Comparison of ENCODE assay signal across 27 cellular contexts in the genomic region with DNA sequence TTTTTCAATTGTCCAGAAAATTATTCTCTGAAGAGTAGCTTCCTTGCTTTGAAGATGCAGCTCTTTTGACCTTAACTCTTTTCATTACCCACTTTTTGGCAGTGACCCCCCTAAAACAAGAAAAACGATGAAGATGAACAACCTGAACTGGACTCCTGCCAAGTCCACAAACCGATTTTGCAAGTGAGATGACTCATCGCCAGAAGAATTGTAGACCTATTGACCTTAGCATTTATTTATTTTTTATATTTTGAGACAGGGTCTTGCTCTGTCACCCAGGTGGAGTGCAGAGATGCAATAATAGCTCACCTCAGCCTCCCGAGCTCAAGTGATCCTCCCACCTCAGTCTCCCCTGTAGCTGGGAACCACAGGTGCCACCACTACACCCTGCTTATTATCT.
A peak's percentile ranks its signal among the peaks of the same experiment; 100 is the strongest.
DNase-seq lines count a peak whose midpoint lies in the region; ATAC-seq, FAIRE-seq and TF ChIP-seq lines count a peak whose summit lies in the region.
"Had no signal": no experiment of that assay in that cellular context is flagged by ENCODE, and none has a peak within 500 bp of the region (broad histone marks: within the 10 kb centered on the region; RNA-seq: fewer than 3 reads in every experiment).

No MANE protein-coding gene starts in this region.

- H3K27ac ChIP-seq in A549, result no peak overlapping the region
- H3K27ac ChIP-seq in endodermal cell (ENCODE audit: low read depth, low read length), result no peak overlapping the region
- H3K27ac ChIP-seq: BLaER1, esophagus squamous epithelium, left lung, pancreas had no signal

- CTCF ChIA-PET in A549 (lab: Yijun Ruan, JAX), result interaction anchor here (1.0 kb wide), 2 partner anchors 9 to 11 kb away, joined by 3 read pairs; no protein-coding TSS in a partner anchor

- no peak overlapping the region for H3K9ac ChIP-seq in endodermal cell (ENCODE audit: extremely low read depth, low read length, poor library complexity, severe bottlenecking)
- H3K9ac ChIP-seq: BLaER1, SK-N-SH had no signal

- POLR2A ChIA-PET in A549 (lab: Yijun Ruan, JAX), result no interaction called here

- ATAC-seq in A549, result no peak
- no peak for ATAC-seq in GM18520 (IDR thresholded peaks at IDR 0.05; ENCODE audit: unreplicated experiment)
- ATAC-seq: HCT116, left lung, pancreas, right cardiac atrium had no signal

- peak overlapping the region; percentile 35; the same call in 1 of the 3 replicates for H3K4me2 ChIP-seq in A549
- H3K4me2 ChIP-seq: BLaER1, SK-N-SH had no signal

- no peak overlapping the region for H3K4me3 Mint-ChIP-seq in endodermal cell
- H3K4me3 Mint-ChIP-seq: activated CD4-positive, alpha-beta T cell treated with anti-CD3 and anti-CD28 coated beads, Interleukin-2, amount 10 ng/mL, durations not matched to agents 7 days and 5 days; activated naive CD8-positive, alpha-beta T cell treated with anti-CD3 and anti-CD28 coated beads, Interleukin-2, amount 10 ng/mL, durations not matched to agents 7 days and 5 days; brain; nephron had no signal

- no peak for TF ChIP-seq POLR2A in A549 (IDR thresholded peaks at IDR 0.05; ENCODE audit: low read length)

- peaks cover 7% of the 10 kb centered on the region; the same call in 1 of the 3 replicates for H3K4me1 ChIP-seq in A549
- H3K4me1 ChIP-seq in endodermal cell (ENCODE audit: control insufficient read depth, insufficient read depth, low read length), result peaks cover 4% of the 10 kb centered on the region
- H3K4me1 ChIP-seq: BLaER1, Caco-2, left lung, pancreas had no signal

- no peak overlapping the region for H3K27ac Mint-ChIP-seq in endodermal cell
- H3K27ac Mint-ChIP-seq: activated CD4-positive, alpha-beta T cell treated with anti-CD3 and anti-CD28 coated beads, Interleukin-2, amount 10 ng/mL, durations not matched to agents 7 days and 5 days; activated naive CD8-positive, alpha-beta T cell treated with anti-CD3 and anti-CD28 coated beads, Interleukin-2, amount 10 ng/mL, durations not matched to agents 7 days and 5 days; brain; nephron had no signal

- FAIRE-seq in A549 (lab: Jason Lieb, UNC) (no peak), HTR-8/SVneo (lab: Jason Lieb, UNC) (no peak)
- FAIRE-seq: colon, pancreas, RCC 7860 had no signal

- no peaks in the 10 kb centered on the region for H3K36me3 ChIP-seq in endodermal cell (ENCODE audit: control insufficient read depth, insufficient read depth, low read length)
- H3K36me3 ChIP-seq: BLaER1, esophagus squamous epithelium, left lung, pancreas had no signal

- H3K4me3 ChIP-seq in A549, result no peak overlapping the region
- H3K4me3 ChIP-seq in endodermal cell (ENCODE audit: low read length), result no peak overlapping the region
- H3K4me3 ChIP-seq: BLaER1, esophagus squamous epithelium, left lung, pancreas had no signal

- no peaks in the 10 kb centered on the region for H3K36me3 Mint-ChIP-seq in endodermal cell (ENCODE audit: low read depth)
- H3K36me3 Mint-ChIP-seq: activated naive CD8-positive, alpha-beta T cell treated with anti-CD3 and anti-CD28 coated beads, Interleukin-2, amount 10 ng/mL, durations not matched to agents 7 days and 5 days; brain had no signal

- no peaks in the 10 kb centered on the region for H3K9me3 Mint-ChIP-seq in endodermal cell
- H3K9me3 Mint-ChIP-seq: brain, nephron had no signal

- TF ChIP-seq RAD21 in A549 (conservative IDR thresholded peaks at IDR 0.05 in 1 of 2, IDR thresholded peaks at IDR 0.05 in 1 of 2), result no peak

- DNase-seq in A549 (ENCODE audit: low read depth in 1 of 2, low spot score in 1 of 2) (peak in 1 of 2 experiments; percentile 39), HTR-8/SVneo (ENCODE audit: insufficient read length, low spot score) (peak; percentile 12), SW480 (ENCODE audit: low spot score) (peak; percentile 41), iris pigment epithelial cell (ENCODE audit: low read depth) (peak; percentile 53), endodermal cell (no peak), NCI-H526 treated with DMSO at 0.1 percent for 48 hours (lab: John Stamatoyannopoulos, UW) (no peak)
- DNase-seq in activated CD8-positive, alpha-beta memory T cell treated with anti-CD3 and anti-CD28 coated beads for 24 hours, result no peak
- DNase-seq: activated CD4-positive, alpha-beta T cell treated with anti-CD3 and anti-CD28 coated beads, Interleukin-2, amount 10 ng/mL, durations not matched to agents 7 days and 5 days; activated CD8-positive, alpha-beta memory T cell treated with anti-CD3 and anti-CD28 coated beads, Interleukin-2, amount 50 U/mL, for 48 hours; activated naive CD8-positive, alpha-beta T cell treated with anti-CD3 and anti-CD28 coated beads, Interleukin-2, amount 10 ng/mL, durations not matched to agents 7 days and 5 days; Caco-2; effector memory CD4-positive, alpha-beta T cell; esophagus squamous epithelium; left lung; NCI-H1092 treated with DMSO at 0.1 percent for 48 hours; NCI-H2081 treated with DMSO at 0.1 percent for 48 hours; pancreas; right cardiac atrium; SK-N-SH; stimulated activated CD4-positive, alpha-beta T cell treated with anti-CD3 and anti-CD28 coated beads, Interleukin-15, amount 100 ng/mL, for 24 hours had no signal

- peaks cover 19% of the 10 kb centered on the region for H3K4me1 Mint-ChIP-seq in endodermal cell
- H3K4me1 Mint-ChIP-seq: activated naive CD8-positive, alpha-beta T cell treated with anti-CD3 and anti-CD28 coated beads, Interleukin-2, amount 10 ng/mL, durations not matched to agents 7 days and 5 days; brain; nephron had no signal

- no peak for TF ChIP-seq EP300 in A549 (IDR thresholded peaks at IDR 0.05)

- H3K9me3 ChIP-seq in A549 (no peaks in the 10 kb centered on the region), endodermal cell (ENCODE audit: control insufficient read depth, low read length) (no peaks in the 10 kb centered on the region)
- H3K9me3 ChIP-seq: BLaER1, Caco-2, esophagus squamous epithelium, left lung, pancreas, SK-N-SH had no signal

- H3K27me3 ChIP-seq in endodermal cell (ENCODE audit: control insufficient read depth, insufficient read depth, low read length, poor library complexity, severe bottlenecking), result no peaks in the 10 kb centered on the region
- H3K27me3 ChIP-seq: BLaER1, left lung had no signal

- no peaks in the 10 kb centered on the region for H3K27me3 Mint-ChIP-seq in endodermal cell (ENCODE audit: insufficient read depth)
- H3K27me3 Mint-ChIP-seq: activated CD4-positive, alpha-beta T cell treated with anti-CD3 and anti-CD28 coated beads, Interleukin-2, amount 10 ng/mL, durations not matched to agents 7 days and 5 days; activated naive CD8-positive, alpha-beta T cell treated with anti-CD3 and anti-CD28 coated beads, Interleukin-2, amount 10 ng/mL, durations not matched to agents 7 days and 5 days; brain had no signal

- TF ChIP-seq CTCF in A549 (IDR thresholded peaks at IDR 0.05) (no peak), endodermal cell (conservative IDR thresholded peaks at IDR 0.05) (no peak)

- WGBS in A549 (ENCODE audit: missing lambda C conversion rate), result 3% methylated on average over 4 of the region's 4 CpGs
- WGBS in endodermal cell (ENCODE audit: insufficient coverage in 1 of 2, insufficient read length in 1 of 2), 2 experiments, result 38 to 90% methylated on average over 1 to 4 of the region's 4 CpGs

TF ChIP-seq in A549, 52 proteins besides CTCF, POLR2A, EP300 and RAD21:
- TF ChIP-seq POLR2AphosphoS2 (conservative IDR thresholded peaks at IDR 0.05; ENCODE audit: low read length) (no peak), JUNB (IDR thresholded peaks at IDR 0.05) (peak; percentile 16; the same call in 1 of the 2 replicates), FOSL2 (IDR thresholded peaks at IDR 0.05) (peak; percentile 26; the same call in 1 of the 2 replicates), FOSL2 (CRISPR knock-in tag; IDR thresholded peaks at IDR 0.05) (peak; percentile 68), CEBPB (IDR thresholded peaks at IDR 0.05) (peak in 1 of 2 experiments; percentile 67; a peak in 2 of 4 replicates)

Comparison
In these comparisons a context has a peak if more than half of its experiments do, and no peak if none do; other contexts are left out.
1. DNase-seq: peak in HTR-8/SVneo (single experiment), SW480 (single experiment) and iris pigment epithelial cell (single experiment); none in activated CD8-positive, alpha-beta memory T cell treated with anti-CD3 and anti-CD28 coated beads for 24 hours (single experiment), endodermal cell (single experiment) and NCI-H526 treated with DMSO at 0.1 percent for 48 hours (single experiment).